In the genomic region with DNA sequence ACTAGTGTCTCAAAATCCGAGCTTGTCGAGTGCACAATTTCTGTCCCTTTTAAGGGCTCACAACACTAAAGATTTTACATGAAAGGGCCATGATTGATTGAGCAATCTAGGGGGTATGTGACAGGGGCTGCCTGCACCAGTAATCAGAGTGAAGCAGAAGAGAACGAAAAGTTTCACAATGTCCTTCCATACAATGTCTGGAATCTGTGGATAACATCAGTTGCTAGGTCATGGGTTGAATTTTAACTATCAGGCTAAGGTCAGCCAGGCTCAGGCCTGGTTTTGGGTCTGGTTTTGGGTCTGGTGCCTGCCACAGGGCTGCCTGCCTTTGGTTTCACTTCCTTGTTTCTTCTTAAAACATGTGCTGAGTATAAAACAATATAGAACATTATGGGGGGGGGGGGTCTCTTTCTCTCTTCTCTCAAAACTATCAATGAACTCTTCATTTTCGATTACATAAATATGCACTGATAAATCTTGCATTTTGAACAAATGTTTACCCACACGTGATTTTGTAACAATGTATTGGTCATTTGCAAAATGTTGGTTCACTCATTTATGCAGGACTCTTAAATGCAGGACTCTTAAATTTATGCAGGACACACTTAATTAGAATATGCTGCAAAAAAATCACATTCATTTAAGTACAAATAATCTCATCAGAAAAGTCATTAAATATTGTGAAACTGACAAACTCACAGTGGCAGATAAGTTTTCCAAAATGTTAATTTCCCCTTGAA, we compare ENCODE assay signal across 18 cellular contexts.
DNase-seq lines count a peak whose midpoint lies in the region; ATAC-seq, FAIRE-seq and TF ChIP-seq lines count a peak whose summit lies in the region.
"Had no signal": no experiment of that assay in that cellular context is flagged by ENCODE, and none has a peak within 500 bp of the region (broad histone marks: within the 10 kb centered on the region; RNA-seq: fewer than 3 reads in every experiment).

No MANE protein-coding gene starts in this region.

- H3K27ac Mint-ChIP-seq in progenitor cell of endocrine pancreas: no peak overlapping the region

- H3K27me3 Mint-ChIP-seq in progenitor cell of endocrine pancreas: no peaks in the 10 kb centered on the region

- POLR2A ChIA-PET in A549 (lab: Yijun Ruan, JAX) (no interaction called here), IMR-90 (lab: Charles Lee; ENCODE audit: unreplicated experiment) (no interaction called here), HepG2 (lab: Yijun Ruan, JAX) (no interaction called here)

- H4K91ac ChIP-seq in IMR-90 (ENCODE audit: insufficient read depth, low read depth, low read length): no peak overlapping the region

- H3K4me1 Mint-ChIP-seq in progenitor cell of endocrine pancreas (ENCODE audit: low read depth): peaks cover 8% of the 10 kb centered on the region
- H3K4me1 Mint-ChIP-seq: nephron had no signal

- no peaks in the 10 kb centered on the region for H3K79me1 ChIP-seq in IMR-90 (ENCODE audit: low read depth in 1 of 2, low read length in 2 of 2)

- no TSS peak for BruUV-seq in IMR-90 (replicated peaks; lab: Mats Ljungman, UMichigan)
- BruUV-seq in HepG2 (replicated peaks; lab: Mats Ljungman, UMichigan): no TSS peak

- H4K20me1 ChIP-seq in IMR-90 (ENCODE audit: insufficient read depth, low read length) (no peaks in the 10 kb centered on the region), HepG2 (ENCODE audit: insufficient read depth, low read length) (no peaks in the 10 kb centered on the region)

- H2BK20ac ChIP-seq in IMR-90 (ENCODE audit: low read depth, low read length): 0 out of 2 replicates have a peak overlapping the region, but pooled peaks have one; percentile 3

- CTCF ChIA-PET in A549 (lab: Yijun Ruan, JAX) (no interaction called here), IMR-90 (lab: Yijun Ruan, JAX) (no interaction called here), HepG2 (lab: Yijun Ruan, JAX; ENCODE audit: low intra/inter-chr PET ratio, low total read pairs) (no interaction called here)

- H3K36me3 ChIP-seq in IMR-90 (ENCODE audit: control insufficient read depth, insufficient read depth, low read length) (no peaks in the 10 kb centered on the region), HepG2 (replicated peaks in 1 of 2; ENCODE audit: control insufficient read depth in 1 of 2, insufficient read depth in 2 of 2, low read length in 2 of 2) (no peaks in the 10 kb centered on the region)
- H3K36me3 ChIP-seq: stomach had no signal

- DNase-seq in A549 (ENCODE audit: low read depth in 1 of 2, low spot score in 1 of 2) (no peak), IMR-90 (no peak), OCI-M1 (lab: John Stamatoyannopoulos, UW) (peak; percentile 86), HepG2 (ENCODE audit: low spot score) (peak; percentile 55), dedifferentiated amniotic fluid mesenchymal stem cell (ENCODE audit: extremely low spot score) (no peak), progenitor cell of endocrine pancreas (ENCODE audit: low spot score, unreplicated experiment) (no peak), GM12892 (ENCODE audit: insufficient read length) (no peak), head of caudate nucleus (no peak)
- DNase-seq: ACHN; activated CD4-positive, alpha-beta T cell treated with anti-CD3 and anti-CD28 coated beads for 1 hour; central memory CD4-positive, alpha-beta T cell; effector CD8-positive, alpha-beta T cell; NCI-H1417; stimulated activated CD4-positive, alpha-beta T cell treated with anti-CD3 and anti-CD28 coated beads, Interleukin-15, amount 100 ng/mL, for 24 hours; stomach; T-helper 2 cell had no signal

- intact Hi-C loops in IMR-90 (cut with micrococcal nuclease) (no loop called here), HepG2 (cut with micrococcal nuclease; ENCODE audit: unreplicated experiment) (no loop called here), head of caudate nucleus (cut with DNase I) (no loop called here)

- peak overlapping the region; percentile 75 for H3K4me2 ChIP-seq in A549
- peak overlapping the region; percentile 16; the same call in 1 of the 2 replicates for H3K4me2 ChIP-seq in IMR-90 (ENCODE audit: low read depth, low read length)
- H3K4me2 ChIP-seq in HepG2 (ENCODE audit: low read depth, low read length): peak overlapping the region; percentile 60

- H3K36me3 Mint-ChIP-seq in progenitor cell of endocrine pancreas (ENCODE audit: insufficient read depth): no peaks in the 10 kb centered on the region
- H3K36me3 Mint-ChIP-seq: IgD-negative memory B cell had no signal

- H3K9ac ChIP-seq in IMR-90 (ENCODE audit: low read depth, low read length) (no peak overlapping the region), HepG2 (ENCODE audit: insufficient read depth, low read depth, low read length) (no peak overlapping the region)

- no peak for TF ChIP-seq EP300 in A549 (IDR thresholded peaks at IDR 0.05)
- no peak for TF ChIP-seq EP300 in HepG2 (IDR thresholded peaks at IDR 0.05; ENCODE audit: low read depth in 2 of 2, low read length in 2 of 2)
- TF ChIP-seq EP300 in HepG2 (CRISPR knock-in tag; IDR thresholded peaks at IDR 0.05; ENCODE audit: borderline replicate concordance): no peak

- TF ChIP-seq POLR2A in A549 (IDR thresholded peaks at IDR 0.05; ENCODE audit: low read length) (no peak), IMR-90 (IDR thresholded peaks at IDR 0.05; ENCODE audit: low read depth, low read length) (no peak), HepG2 (IDR thresholded peaks at IDR 0.05; ENCODE audit: insufficient read depth in 1 of 2, low read depth in 2 of 2, low read length in 2 of 2) (no peak), GM12892 (IDR thresholded peaks at IDR 0.05; ENCODE audit: low read depth, low read length) (no peak)

- no peak overlapping the region for H3K56ac ChIP-seq in IMR-90 (ENCODE audit: extremely low read depth, insufficient read depth, low read length)

- TF ChIP-seq CTCF in A549 (IDR thresholded peaks at IDR 0.05): no peak
- TF ChIP-seq CTCF in IMR-90 (conservative IDR thresholded peaks at IDR 0.05; ENCODE audit: low read depth, low read length): no peak
- no peak for TF ChIP-seq CTCF in HepG2 (CRISPR knock-in tag; IDR thresholded peaks at IDR 0.05)
- no peak for TF ChIP-seq CTCF in progenitor cell of endocrine pancreas (IDR thresholded peaks at IDR 0.05; ENCODE audit: unreplicated experiment)

- no peaks in the 10 kb centered on the region for H3K9me1 ChIP-seq in IMR-90 (ENCODE audit: insufficient read depth, low read length)

- FAIRE-seq in A549 (lab: Jason Lieb, UNC) (no peak), HepG2 (lab: Jason Lieb, UNC) (peak; percentile 44), GM12892 (lab: Jason Lieb, UNC) (no peak)

- no peak overlapping the region for H3K4ac ChIP-seq in IMR-90 (ENCODE audit: low read depth, low read length)

- H3K4me3 Mint-ChIP-seq in progenitor cell of endocrine pancreas (ENCODE audit: low read depth): no peak overlapping the region
- H3K4me3 Mint-ChIP-seq: IgD-negative memory B cell, nephron had no signal

- 0 out of 2 replicates have a peak overlapping the region, but pooled peaks have one; percentile 40 for H2BK120ac ChIP-seq in IMR-90 (ENCODE audit: low read depth, low read length)

- no peaks in the 10 kb centered on the region for H3K9me3 Mint-ChIP-seq in progenitor cell of endocrine pancreas (ENCODE audit: low read depth)
- H3K9me3 Mint-ChIP-seq: IgD-negative memory B cell, nephron had no signal

- no peak for TF ChIP-seq RAD21 in A549 (conservative IDR thresholded peaks at IDR 0.05 in 1 of 2, IDR thresholded peaks at IDR 0.05 in 1 of 2)
- no peak for TF ChIP-seq RAD21 in IMR-90 (IDR thresholded peaks at IDR 0.05; ENCODE audit: low read length)
- TF ChIP-seq RAD21 in HepG2 (CRISPR knock-in tag; IDR thresholded peaks at IDR 0.05): no peak

- peak overlapping the region; percentile 52; the same call in 1 of the 2 replicates for H3K18ac ChIP-seq in IMR-90 (ENCODE audit: low read depth, low read length)

- in situ Hi-C loops in IMR-90 (cut with MboI; ENCODE audit: low sequenced_read_pairs) (no loop called here), HepG2 (cut with HindIII; ENCODE audit: extremely low pct_ligation_motif_present, low pct_unique_long_range_greater_than_20kb) (no loop called here)

- H2AFZ ChIP-seq in IMR-90 (replicated peaks; ENCODE audit: low read length, poor library complexity): peak overlapping the region; percentile 56
- H2AFZ ChIP-seq in HepG2 (ENCODE audit: low read length): peak overlapping the region; percentile 82

- H4K8ac ChIP-seq in IMR-90 (ENCODE audit: low read depth in 2 of 2, low read length in 2 of 2): peak overlapping the region in 1 of 2 experiments; percentile 49; a peak in 1 of 4 replicates

- no peaks in the 10 kb centered on the region for H3K9me3 ChIP-seq in A549
- H3K9me3 ChIP-seq in IMR-90 (ENCODE audit: control insufficient read depth, insufficient read depth, low read length): no peaks in the 10 kb centered on the region
- no peaks in the 10 kb centered on the region for H3K9me3 ChIP-seq in HepG2 (ENCODE audit: low read length)
- H3K9me3 ChIP-seq: stomach had no signal

- H3K27me3 ChIP-seq in IMR-90 (ENCODE audit: control insufficient read depth, insufficient read depth, low read length): no peaks in the 10 kb centered on the region
- H3K27me3 ChIP-seq in HepG2 (ENCODE audit: control insufficient read depth in 1 of 2, insufficient read depth in 2 of 2, low read length in 2 of 2): no peaks in the 10 kb centered on the region
- H3K27me3 ChIP-seq: stomach had no signal

- no peak overlapping the region for H3K4me3 ChIP-seq in A549
- no peak overlapping the region for H3K4me3 ChIP-seq in IMR-90 (ENCODE audit: insufficient read depth, low read depth, low read length)
- peak overlapping the region in 1 of 3 experiments; percentile 24; a peak in 1 of 6 replicates for H3K4me3 ChIP-seq in HepG2 (replicated peaks in 1 of 3; ENCODE audit: insufficient read depth in 1 of 3, low read depth in 2 of 3, low read length in 3 of 3)
- H3K4me3 ChIP-seq: stomach had no signal

- H3K23ac ChIP-seq in IMR-90 (ENCODE audit: low read depth, low read length): no peak overlapping the region

- no peak overlapping the region for H3K14ac ChIP-seq in IMR-90 (replicated peaks; ENCODE audit: low read depth, low read length)

- H3K27ac ChIP-seq in A549 (peak overlapping the region; percentile 59 to 66), IMR-90 (ENCODE audit: insufficient read depth, low read length) (no peak overlapping the region), HepG2 (ENCODE audit: extremely low read length, insufficient read depth, low read length) (no peak overlapping the region)
- H3K27ac ChIP-seq: stomach had no signal

- H2BK5ac ChIP-seq in IMR-90 (ENCODE audit: low read depth, low read length, poor library complexity, severe bottlenecking): no peak overlapping the region

- dilution Hi-C loops in IMR-90 (cut with HindIII; ENCODE audit: low sequenced_read_pairs, unreplicated experiment): no loop called here

- 47% methylated on average over 5 of the region's 5 CpGs for WGBS in A549 (ENCODE audit: missing lambda C conversion rate)
- WGBS in IMR-90 (ENCODE audit: extremely low coverage in 2 of 2, insufficient read length in 1 of 2), 2 experiments: no CpG with 5 or more reads among the region's 5 CpGs
- 9% methylated on average over 5 of the region's 5 CpGs for WGBS in HepG2 (ENCODE audit: low lambda C conversion rate)

- H3K4me1 ChIP-seq in A549 (peaks cover 17% of the 10 kb centered on the region; the same call in 2 of the 3 replicates), IMR-90 (ENCODE audit: control insufficient read depth, insufficient read depth, low read length) (no peaks in the 10 kb centered on the region), HepG2 (ENCODE audit: insufficient read depth, low read length) (peaks cover 12% of the 10 kb centered on the region)
- H3K4me1 ChIP-seq: stomach had no signal

- no peaks in the 10 kb centered on the region for H3K79me2 ChIP-seq in HepG2 (ENCODE audit: insufficient read depth, low read length)

- no peak overlapping the region for H2AK5ac ChIP-seq in IMR-90 (ENCODE audit: low read depth, low read length)

- H4K5ac ChIP-seq in IMR-90 (ENCODE audit: low read depth, low read length): no peak overlapping the region; the same call in 1 of the 2 replicates

- no peak overlapping the region for H2AK9ac ChIP-seq in IMR-90 (replicated peaks; ENCODE audit: low read depth, low read length, poor library complexity)

- ATAC-seq in A549 (no peak), IMR-90 (ENCODE audit: low read depth) (no peak), HepG2 (peak; percentile 35; the same call in 1 of the 3 replicates)

- H2BK15ac ChIP-seq in IMR-90 (ENCODE audit: low read depth, low read length): no peak overlapping the region

Comparison
In these comparisons a context has a peak if more than half of its experiments do, and no peak if none do; other contexts are left out.
1. DNase-seq: peak in OCI-M1 (single experiment) and HepG2 (single experiment); none in A549 (0 of 2), IMR-90 (single experiment), dedifferentiated amniotic fluid mesenchymal stem cell (single experiment), progenitor cell of endocrine pancreas (single experiment), GM12892 (single experiment) and head of caudate nucleus (0 of 42).
2. H3K27ac ChIP-seq: peak in A549 (2 of 2); none in IMR-90 (single experiment) and HepG2 (single experiment).
3. H3K4me2 ChIP-seq: peak in every context shown above with its lines; median percentile 75 in A549; 60 in HepG2; 16 in IMR-90.